ENCODE assay signal across 1 cellular context in the genomic region with DNA sequence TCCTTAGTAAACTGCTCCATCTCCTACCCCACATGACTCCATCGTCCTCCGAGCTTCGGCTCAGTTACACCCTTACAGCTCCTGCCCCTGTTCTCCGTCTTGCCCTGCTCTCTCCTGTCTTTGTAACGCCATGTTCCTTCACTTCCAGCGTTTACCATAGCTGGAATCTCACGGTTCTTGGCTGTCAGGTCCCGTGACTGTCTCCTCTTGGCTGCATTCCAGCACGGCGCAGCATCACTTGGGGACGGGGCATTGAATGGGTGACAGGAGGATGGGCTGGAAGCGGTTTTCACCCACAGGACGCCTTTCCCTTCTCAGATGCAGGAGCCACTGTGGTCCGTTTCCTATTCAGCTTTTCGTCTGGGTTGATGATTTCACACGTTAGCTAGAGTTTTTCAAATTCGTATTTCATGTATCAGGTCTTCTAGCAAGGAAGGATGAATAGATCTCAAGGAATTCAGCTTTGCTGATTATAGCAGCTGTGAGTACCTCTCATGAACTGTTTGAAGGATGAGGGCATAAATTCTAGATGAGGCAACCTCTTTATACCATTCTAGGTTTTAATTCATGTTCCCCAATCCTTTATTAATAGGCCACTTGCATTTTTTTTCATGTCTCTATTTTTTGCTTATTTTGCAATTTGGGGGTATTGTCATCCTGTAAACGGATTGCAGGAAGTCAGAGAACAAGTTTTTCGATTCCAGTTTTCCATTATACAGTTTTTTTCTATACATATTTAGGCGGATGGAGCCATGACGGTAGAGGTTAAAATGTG.
TF ChIP-seq lines count a peak whose summit lies in the region.

No MANE protein-coding gene starts in this region.

TF ChIP-seq in IMR-90, 13 proteins besides CTCF, POLR2A, EP300 and RAD21 (continued from another document):
- TF ChIP-seq, protein P1, sequence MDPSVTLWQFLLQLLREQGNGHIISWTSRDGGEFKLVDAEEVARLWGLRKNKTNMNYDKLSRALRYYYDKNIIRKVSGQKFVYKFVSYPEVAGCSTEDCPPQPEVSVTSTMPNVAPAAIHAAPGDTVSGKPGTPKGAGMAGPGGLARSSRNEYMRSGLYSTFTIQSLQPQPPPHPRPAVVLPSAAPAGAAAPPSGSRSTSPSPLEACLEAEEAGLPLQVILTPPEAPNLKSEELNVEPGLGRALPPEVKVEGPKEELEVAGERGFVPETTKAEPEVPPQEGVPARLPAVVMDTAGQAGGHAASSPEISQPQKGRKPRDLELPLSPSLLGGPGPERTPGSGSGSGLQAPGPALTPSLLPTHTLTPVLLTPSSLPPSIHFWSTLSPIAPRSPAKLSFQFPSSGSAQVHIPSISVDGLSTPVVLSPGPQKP (IDR thresholded peaks at IDR 0.05; ENCODE audit: borderline replicate concordance, low read depth, low read length), result no peak
- TF ChIP-seq FOS (IDR thresholded peaks at IDR 0.05; ENCODE audit: low read depth, low read length) (no peak), NFE2L2 (IDR thresholded peaks at IDR 0.05; ENCODE audit: low read depth, low read length) (no peak), CEBPB (IDR thresholded peaks at IDR 0.05; ENCODE audit: low read depth, low read length) (peak; percentile 9; the same call in 1 of the 2 replicates), MXI1 (IDR thresholded peaks at IDR 0.05; ENCODE audit: borderline replicate concordance, low read depth, low read length) (no peak), BHLHE40 (IDR thresholded peaks at IDR 0.05; ENCODE audit: low read depth, low read length) (no peak), CHD1 (IDR thresholded peaks at IDR 0.05; ENCODE audit: low read depth, low read length) (no peak), RFX5 (IDR thresholded peaks at IDR 0.05; ENCODE audit: low read depth, low read length) (no peak), MAFK (IDR thresholded peaks at IDR 0.05; ENCODE audit: low read depth, low read length) (peak; percentile 69), SMC3 (IDR thresholded peaks at IDR 0.05; ENCODE audit: low read depth, low read length) (no peak), MAZ (IDR thresholded peaks at IDR 0.05; ENCODE audit: borderline replicate concordance, low read depth, low read length) (no peak)
- TF ChIP-seq, protein P2, sequence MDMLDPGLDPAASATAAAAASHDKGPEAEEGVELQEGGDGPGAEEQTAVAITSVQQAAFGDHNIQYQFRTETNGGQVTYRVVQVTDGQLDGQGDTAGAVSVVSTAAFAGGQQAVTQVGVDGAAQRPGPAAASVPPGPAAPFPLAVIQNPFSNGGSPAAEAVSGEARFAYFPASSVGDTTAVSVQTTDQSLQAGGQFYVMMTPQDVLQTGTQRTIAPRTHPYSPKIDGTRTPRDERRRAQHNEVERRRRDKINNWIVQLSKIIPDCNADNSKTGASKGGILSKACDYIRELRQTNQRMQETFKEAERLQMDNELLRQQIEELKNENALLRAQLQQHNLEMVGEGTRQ (IDR thresholded peaks at IDR 0.05; ENCODE audit: low read depth, low read length), result no peak
